Comparison of ENCODE assay signal across 8 cellular contexts in genomic region chr5:88824892-88825781, GRCh38. TPM values are rescaled to one million over a fixed set of nuclear protein-coding genes. Genes with fewer than 3 reads are reported as not detected.
DNase-seq lines count a peak whose midpoint lies in the region; ATAC-seq and TF ChIP-seq lines count a peak whose summit lies in the region.

No MANE protein-coding gene starts in this region.

- no peaks in the 10 kb centered on the region for H3K36me3 ChIP-seq in colonic mucosa
- H3K36me3 ChIP-seq in muscle layer of duodenum (ENCODE audit: control insufficient read depth in 1 of 2, insufficient read depth in 2 of 2, low read length in 2 of 2), result peaks cover 0 to 6% of the 10 kb centered on the region in 2 donors

- TF ChIP-seq POLR2A in NB4 (IDR thresholded peaks at IDR 0.05; ENCODE audit: extremely low read depth, insufficient read length), result no peak

- TF ChIP-seq CTCF in NB4 (IDR thresholded peaks at IDR 0.05; ENCODE audit: low read depth, low read length) (no peak), colonic mucosa (IDR thresholded peaks at IDR 0.05) (no peak)

- H3K4me3 ChIP-seq in NB4 (ENCODE audit: low read depth, low read length), result no peak overlapping the region
- no peak overlapping the region for H3K4me3 ChIP-seq in colonic mucosa
- peak overlapping the region in 1 of 2 donors; percentile 13 for H3K4me3 ChIP-seq in muscle layer of duodenum (ENCODE audit: low read depth in 1 of 2, low read length in 2 of 2)

- no peak for ATAC-seq in activated CD4-positive, alpha-beta T cell treated with anti-CD3 and anti-CD28 coated beads for 36 hours
- no peak for ATAC-seq in GM21737 (IDR thresholded peaks at IDR 0.05; ENCODE audit: unreplicated experiment)

- POLR2A ChIA-PET in activated CD4-positive, alpha-beta T cell treated with anti-CD3 and anti-CD28 coated beads for 36 hours (lab: Charles Lee), result no interaction called here

- no peak overlapping the region for H3K4me3 Mint-ChIP-seq in activated CD4-positive, alpha-beta T cell treated with anti-CD3 and anti-CD28 coated beads for 36 hours

- peaks cover 39% of the 10 kb centered on the region for H3K4me1 Mint-ChIP-seq in activated CD4-positive, alpha-beta T cell treated with anti-CD3 and anti-CD28 coated beads for 36 hours

- no peaks in the 10 kb centered on the region for H3K9me3 ChIP-seq in colonic mucosa
- no peaks in the 10 kb centered on the region for H3K9me3 ChIP-seq in muscle layer of duodenum (ENCODE audit: control insufficient read depth in 1 of 2, low read length in 2 of 2)

- CTCF ChIA-PET in activated CD4-positive, alpha-beta T cell treated with anti-CD3 and anti-CD28 coated beads for 36 hours (lab: Charles Lee), result interaction anchor here (0.9 to 1.0 kb wide), 2 partner anchors 29 to 95 kb away, joined by 3 read pairs; no protein-coding TSS in a partner anchor

- no peak overlapping the region for H3K9ac ChIP-seq in colonic mucosa (ENCODE audit: low read depth in 2 of 2, low read length in 2 of 2)

- no peaks in the 10 kb centered on the region for H3K9me3 Mint-ChIP-seq in activated CD4-positive, alpha-beta T cell treated with anti-CD3 and anti-CD28 coated beads for 36 hours (ENCODE audit: low read depth)

- DNase-seq in AML-193 (lab: John Stamatoyannopoulos, UW) (peak; percentile 58 to 60), NB4 (ENCODE audit: low read depth) (peak; percentile 14), colonic mucosa (no peak), NCI-H2227 treated with DMSO at 0.1 percent for 48 hours (lab: John Stamatoyannopoulos, UW) (no peak), activated T-cell treated with anti-CD3 and anti-CD28 coated beads for 4 hours (no peak)
- DNase-seq in activated CD4-positive, alpha-beta T cell treated with anti-CD3 and anti-CD28 coated beads for 36 hours, result no peak

- H3K27me3 ChIP-seq in colonic mucosa (no peaks in the 10 kb centered on the region), muscle layer of duodenum (ENCODE audit: low read depth, low read length) (no peaks in the 10 kb centered on the region)

- no peak overlapping the region for H3K27ac Mint-ChIP-seq in activated CD4-positive, alpha-beta T cell treated with anti-CD3 and anti-CD28 coated beads for 36 hours

- H3K4me1 ChIP-seq in colonic mucosa, result no peaks in the 10 kb centered on the region
- H3K4me1 ChIP-seq in muscle layer of duodenum (ENCODE audit: control insufficient read depth in 1 of 2, insufficient read depth in 2 of 2, low read length in 2 of 2), result peaks cover 0 to 15% of the 10 kb centered on the region in 2 donors

- intact Hi-C loops in colonic mucosa (cut with DNase I), result no loop called here
- intact Hi-C loops in activated CD4-positive, alpha-beta T cell treated with anti-CD3 and anti-CD28 coated beads for 36 hours (cut with DNase I, micrococcal nuclease), result loop anchor here in 1 of 2 experiments (5.0 kb wide), 1 partner anchor 487 kb away; no protein-coding TSS in a partner anchor

- H3K36me3 Mint-ChIP-seq in activated CD4-positive, alpha-beta T cell treated with anti-CD3 and anti-CD28 coated beads for 36 hours (ENCODE audit: low read depth), result no peaks in the 10 kb centered on the region

- H3K27ac ChIP-seq in colonic mucosa (peak overlapping the region; percentile 3), muscle layer of duodenum (ENCODE audit: low read length) (peak overlapping the region; percentile 79)

- peaks cover 20% of the 10 kb centered on the region for H3K27me3 Mint-ChIP-seq in activated CD4-positive, alpha-beta T cell treated with anti-CD3 and anti-CD28 coated beads for 36 hours

RNA-seq across cellular contexts. Expression of gene MEF2C, which starts 57.8 kb away (rescaled TPM):
- total RNA-seq in colonic mucosa, result 10 to 100 TPM in 1 of 2 donors, 1 to 10 TPM in 1; 7.3 to 26.9 TPM
- total RNA-seq in activated CD4-positive, alpha-beta T cell treated with anti-CD3 and anti-CD28 coated beads for 36 hours, result under 1 TPM; 0.07 to 0.12 TPM

Comparison
In these comparisons a context has a peak if more than half of its experiments do, and no peak if none do; other contexts are left out.
1. DNase-seq: peak in AML-193 (2 of 2) and NB4 (single experiment); none in colonic mucosa (single experiment), NCI-H2227 treated with DMSO at 0.1 percent for 48 hours (single experiment), activated CD4-positive, alpha-beta T cell treated with anti-CD3 and anti-CD28 coated beads for 36 hours (single experiment) and activated T-cell treated with anti-CD3 and anti-CD28 coated beads for 4 hours (single experiment).
2. RNA of gene MEF2C, which starts 57.8 kb away (total RNA-seq): 7.3 to 26.9 TPM in colonic mucosa; 0.07 to 0.12 TPM in activated CD4-positive, alpha-beta T cell treated with anti-CD3 and anti-CD28 coated beads for 36 hours; every median in the first group is over 4 times any median in the second.